Comparison of ENCODE assay signal across 21 cellular contexts in the genomic region with DNA sequence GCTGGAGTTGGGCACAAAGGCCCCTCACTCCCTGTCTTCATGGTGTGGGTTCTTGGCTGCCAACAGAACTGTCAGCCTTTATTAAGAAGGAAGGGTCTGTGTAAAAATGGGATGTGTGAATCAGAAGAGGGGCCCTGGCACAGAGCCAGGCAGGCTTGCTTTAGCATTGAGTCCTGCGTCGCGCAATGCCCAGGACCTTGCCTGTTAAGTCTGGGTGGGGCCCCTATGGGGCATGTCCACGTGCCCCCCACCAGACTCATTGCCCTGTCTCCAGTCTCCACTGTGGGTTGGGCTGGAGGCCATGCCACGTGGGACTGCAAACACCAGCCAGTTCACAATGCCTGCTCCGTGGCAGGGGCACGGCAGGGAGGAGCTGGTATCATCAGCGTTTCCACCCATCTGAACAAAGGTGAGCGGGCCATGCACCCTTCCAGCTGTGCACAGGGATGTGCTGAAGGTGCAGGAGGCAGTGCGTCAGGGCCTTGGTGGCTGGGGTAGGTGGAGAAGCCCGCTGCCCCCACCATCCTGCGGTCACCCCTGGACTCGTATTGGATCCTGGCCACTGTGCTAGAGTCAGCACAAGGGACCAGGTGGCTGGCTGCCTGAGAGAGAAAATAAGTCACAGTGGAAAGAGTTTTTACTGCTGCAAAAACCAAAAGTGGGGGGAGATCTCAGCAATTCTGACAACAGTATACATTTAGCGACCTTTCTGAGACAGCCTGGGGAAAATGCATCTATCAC.
"Had no signal": no experiment of that assay in that cellular context is flagged by ENCODE, and none has a peak within 500 bp of the region (broad histone marks: within the 10 kb centered on the region; RNA-seq: fewer than 3 reads in every experiment).

No MANE protein-coding gene starts in this region.

- H3K27ac ChIP-seq: breast epithelium, foreskin keratinocyte, left lung, parathyroid adenoma, upper lobe of right lung, VCaP had no signal

- H3K27ac Mint-ChIP-seq: activated CD4-positive, alpha-beta memory T cell treated with anti-CD3 and anti-CD28 coated beads for 36 hours; dendritic cell treated with granulocyte-macrophage colony-stimulating factor and Interleukin-4, amounts not matched to agents 40 ng/mL and 50 ng/mL, for 4 days had no signal

- H3K36me3 ChIP-seq: breast epithelium had no signal

- DNase-seq: activated CD4-positive, alpha-beta memory T cell treated with anti-CD3 and anti-CD28 coated beads for 36 hours; activated CD4-positive, alpha-beta T cell treated with anti-CD3 and anti-CD28 coated beads for 1 hour; activated naive CD4-positive, alpha-beta T cell treated with anti-CD3 and anti-CD28 coated beads, Interleukin-2, amount 50 U/mL, for 16 hours; activated T-cell treated with anti-CD3 and anti-CD28 coated beads, Interleukin-2, amount 50 U/mL, for 24 hours; cerebellar nuclear complex; effector memory CD4-positive, alpha-beta T cell; foreskin keratinocyte; glutamatergic neuron; kidney; mammary epithelial cell; naive B cell; stimulated activated CD4-positive, alpha-beta T cell treated with anti-CD3 and anti-CD28 coated beads, Interleukin-15, amount 100 ng/mL, for 24 hours; stimulated activated CD4-positive, alpha-beta T cell treated with anti-CD3 and anti-CD28 coated beads, Interleukin-4, amount 100 ng/mL, for 1 hour; stimulated activated naive CD4-positive, alpha-beta T cell treated with Interleukin-2 at 50 U/mL for 16 hours; T-helper 1 cell had no signal

- H3K9me3 ChIP-seq: breast epithelium, left lung, upper lobe of right lung had no signal

- H3K9ac ChIP-seq: parathyroid adenoma had no signal

- H3K79me2 ChIP-seq: parathyroid adenoma had no signal

- H2AFZ ChIP-seq: parathyroid adenoma had no signal

- ATAC-seq: left lung, upper lobe of right lung had no signal

- H3K4me1 ChIP-seq: breast epithelium, foreskin keratinocyte, left lung, parathyroid adenoma, upper lobe of right lung had no signal

- FAIRE-seq: kidney had no signal

- H3K4me1 Mint-ChIP-seq: naive B cell had no signal

- H3K4me3 Mint-ChIP-seq: activated CD4-positive, alpha-beta memory T cell treated with anti-CD3 and anti-CD28 coated beads for 36 hours; activated T-cell treated with anti-CD3 and anti-CD28 coated beads, Interleukin-2, amount 50 U/mL, for 24 hours; dendritic cell treated with granulocyte-macrophage colony-stimulating factor and Interleukin-4, amounts not matched to agents 40 ng/mL and 50 ng/mL, for 4 days; naive B cell had no signal

- H3K27me3 ChIP-seq: foreskin keratinocyte had no signal

- H3K9me3 Mint-ChIP-seq: activated CD4-positive, alpha-beta memory T cell treated with anti-CD3 and anti-CD28 coated beads for 36 hours; activated T-cell treated with anti-CD3 and anti-CD28 coated beads, Interleukin-2, amount 50 U/mL, for 24 hours; dendritic cell treated with granulocyte-macrophage colony-stimulating factor and Interleukin-4, amounts not matched to agents 40 ng/mL and 50 ng/mL, for 4 days; naive B cell had no signal

- H3K4me3 ChIP-seq: breast epithelium, left lung, upper lobe of right lung had no signal

- H3K27me3 Mint-ChIP-seq: activated CD4-positive, alpha-beta memory T cell treated with anti-CD3 and anti-CD28 coated beads for 36 hours; activated T-cell treated with anti-CD3 and anti-CD28 coated beads, Interleukin-2, amount 50 U/mL, for 24 hours; dendritic cell treated with granulocyte-macrophage colony-stimulating factor and Interleukin-4, amounts not matched to agents 40 ng/mL and 50 ng/mL, for 4 days; naive B cell had no signal
